18 cellular contexts compared by ENCODE assay signal in the genomic region with DNA sequence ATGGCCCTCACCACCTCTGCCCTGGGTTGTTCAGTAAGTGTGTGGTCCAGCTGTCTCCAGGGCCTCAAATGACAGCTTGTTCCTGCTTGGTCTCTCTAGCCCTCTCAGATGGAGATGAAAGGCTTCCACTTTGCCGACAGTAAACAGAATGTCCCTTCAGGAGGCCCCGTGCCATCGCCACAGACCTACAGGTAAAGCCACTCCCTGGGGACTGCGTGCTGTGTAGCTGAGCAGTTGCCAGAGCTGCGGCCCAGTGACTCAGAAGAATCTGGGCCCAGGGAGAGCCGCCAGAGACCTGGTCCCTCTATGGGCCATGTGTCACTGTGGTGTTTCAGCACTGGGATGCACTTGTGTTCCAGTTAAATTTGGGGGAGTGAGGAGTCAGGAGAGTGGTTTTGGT. TPM values are rescaled to one million over a fixed set of nuclear protein-coding genes. Genes with fewer than 3 reads are reported as not detected.
DNase-seq lines count a peak whose midpoint lies in the region; ATAC-seq, FAIRE-seq and TF ChIP-seq lines count a peak whose summit lies in the region.
"Had no signal": no experiment of that assay in that cellular context is flagged by ENCODE, and none has a peak within 500 bp of the region (broad histone marks: within the 10 kb centered on the region; RNA-seq: fewer than 3 reads in every experiment).

No MANE protein-coding gene starts in this region.

- POLR2A ChIA-PET in HepG2 (lab: Yijun Ruan, JAX): no interaction called here
- POLR2A ChIA-PET in activated CD8-positive, alpha-beta T cell treated with anti-CD3 and anti-CD28 coated beads, Interleukin-2, amount 10 ng/mL, durations not matched to agents 7 days and 5 days (lab: Charles Lee): no interaction called here

- peak overlapping the region; percentile 57 for H3K27ac Mint-ChIP-seq in activated CD8-positive, alpha-beta T cell treated with anti-CD3 and anti-CD28 coated beads, Interleukin-2, amount 10 ng/mL, durations not matched to agents 7 days and 5 days
- peak overlapping the region; percentile 74 for H3K27ac Mint-ChIP-seq in stimulated activated naive B cell treated with anti-CD40 and anti-IgM and Interleukin-4, amounts not matched to agents 10 μg/mL and 1 μg/mL and 100 μg/mL, for 72 hours

- H3K9me3 Mint-ChIP-seq in activated CD8-positive, alpha-beta T cell treated with anti-CD3 and anti-CD28 coated beads, Interleukin-2, amount 10 ng/mL, durations not matched to agents 7 days and 5 days (ENCODE audit: insufficient read depth): no peaks in the 10 kb centered on the region
- H3K9me3 Mint-ChIP-seq in stimulated activated naive B cell treated with anti-CD40 and anti-IgM and Interleukin-4, amounts not matched to agents 10 μg/mL and 1 μg/mL and 100 μg/mL, for 72 hours: no peaks in the 10 kb centered on the region

- TF ChIP-seq EP300 in HepG2 (IDR thresholded peaks at IDR 0.05; ENCODE audit: low read depth in 2 of 2, low read length in 2 of 2): no peak
- TF ChIP-seq EP300 in HepG2 (CRISPR knock-in tag; IDR thresholded peaks at IDR 0.05; ENCODE audit: borderline replicate concordance): no peak
- no peak for TF ChIP-seq EP300 in esophagus muscularis mucosa (IDR thresholded peaks at IDR 0.05)

- 0 out of 2 replicates have a peak, but pooled peaks cover 3% of the 10 kb centered on the region for H4K20me1 ChIP-seq in HepG2 (ENCODE audit: insufficient read depth, low read length)

- ATAC-seq in HepG2 (no peak), right lobe of liver (no peak)
- no peak for ATAC-seq in activated CD8-positive, alpha-beta T cell treated with anti-CD3 and anti-CD28 coated beads, Interleukin-2, amount 10 ng/mL, durations not matched to agents 7 days and 5 days
- no peak for ATAC-seq in stimulated activated naive B cell treated with anti-CD40 and anti-IgM and Interleukin-4, amounts not matched to agents 10 μg/mL and 1 μg/mL and 100 μg/mL, for 72 hours (replicated peaks)

- peaks cover 86% of the 10 kb centered on the region for H3K36me3 Mint-ChIP-seq in activated CD8-positive, alpha-beta T cell treated with anti-CD3 and anti-CD28 coated beads, Interleukin-2, amount 10 ng/mL, durations not matched to agents 7 days and 5 days (ENCODE audit: low read depth)
- peaks cover 62 to 77% of the 10 kb centered on the region in 2 donors for H3K36me3 Mint-ChIP-seq in stimulated activated naive B cell treated with anti-CD40 and anti-IgM and Interleukin-4, amounts not matched to agents 10 μg/mL and 1 μg/mL and 100 μg/mL, for 72 hours

- intact Hi-C loops in HepG2 (cut with micrococcal nuclease; ENCODE audit: unreplicated experiment): no loop called here
- intact Hi-C loops in right lobe of liver (cut with DNase I): no loop called here
- intact Hi-C loops in esophagus muscularis mucosa (cut with DNase I): no loop called here

- no peaks in the 10 kb centered on the region for H3K79me2 ChIP-seq in HepG2 (ENCODE audit: insufficient read depth, low read length)

- WGBS in HepG2 (ENCODE audit: low lambda C conversion rate): 100% methylated on average over 1 of the region's 6 CpGs
- WGBS in right lobe of liver (ENCODE audit: insufficient coverage, low coverage, low lambda C conversion rate, missing lambda C conversion rate): 95% methylated on average over 3 of the region's 6 CpGs
- WGBS in esophagus muscularis mucosa: no CpG with 5 or more reads among the region's 6 CpGs

- no peak overlapping the region for H2AFZ ChIP-seq in HepG2 (ENCODE audit: low read length)

- no peak for DNase-seq in HepG2 (ENCODE audit: low spot score)
- no peak for DNase-seq in right lobe of liver
- no peak for DNase-seq in activated CD8-positive, alpha-beta T cell treated with anti-CD3 and anti-CD28 coated beads, Interleukin-2, amount 10 ng/mL, durations not matched to agents 7 days and 5 days
- peak; percentile 31 for DNase-seq in myocyte (ENCODE audit: low read depth)
- no peak for DNase-seq in stimulated activated naive B cell treated with anti-CD40 and anti-IgM and Interleukin-4, amounts not matched to agents 10 μg/mL and 1 μg/mL and 100 μg/mL, for 72 hours
- no peak for DNase-seq in activated CD4-positive, alpha-beta T cell treated with anti-CD3 and anti-CD28 coated beads for 48 hours
- DNase-seq in esophagus muscularis mucosa (ENCODE audit: extremely low spot score): no peak
- DNase-seq in GM13976 (ENCODE audit: low spot score): no peak
- DNase-seq: IMR-90, MV-4-11, NCI-H1417 treated with DMSO at 0.1 percent for 48 hours, NCI-H2029, NCI-H2171 treated with DMSO at 0.1 percent for 48 hours, NCI-H82 had no signal

- in situ Hi-C loops in HepG2 (cut with HindIII; ENCODE audit: extremely low pct_ligation_motif_present, low pct_unique_long_range_greater_than_20kb): no loop called here
- in situ Hi-C loops in GM13976 (cut with MboI; ENCODE audit: low sequenced_read_pairs, unreplicated experiment): no loop called here

- no TSS peak for BruUV-seq in HepG2 (replicated peaks; lab: Mats Ljungman, UMichigan)

- H3K4me3 ChIP-seq in HepG2 (replicated peaks in 1 of 3; ENCODE audit: insufficient read depth in 1 of 3, low read depth in 2 of 3, low read length in 3 of 3) (no peak overlapping the region), right lobe of liver (no peak overlapping the region), esophagus muscularis mucosa (no peak overlapping the region)
- H3K4me3 ChIP-seq: HAP-1 had no signal

- no peaks in the 10 kb centered on the region for H3K27me3 Mint-ChIP-seq in activated CD8-positive, alpha-beta T cell treated with anti-CD3 and anti-CD28 coated beads, Interleukin-2, amount 10 ng/mL, durations not matched to agents 7 days and 5 days (ENCODE audit: low read depth)
- no peaks in the 10 kb centered on the region for H3K27me3 Mint-ChIP-seq in stimulated activated naive B cell treated with anti-CD40 and anti-IgM and Interleukin-4, amounts not matched to agents 10 μg/mL and 1 μg/mL and 100 μg/mL, for 72 hours

- no peak overlapping the region for H3K4me2 ChIP-seq in HepG2 (ENCODE audit: low read depth, low read length)

- H3K9ac ChIP-seq in HepG2 (ENCODE audit: insufficient read depth, low read depth, low read length): no peak overlapping the region

- no peak for TF ChIP-seq CTCF in HepG2 (CRISPR knock-in tag; IDR thresholded peaks at IDR 0.05)
- no peak for TF ChIP-seq CTCF in right lobe of liver (IDR thresholded peaks at IDR 0.05)
- TF ChIP-seq CTCF in esophagus muscularis mucosa (IDR thresholded peaks at IDR 0.05): no peak
- TF ChIP-seq CTCF in GM13976 (IDR thresholded peaks at IDR 0.05; ENCODE audit: borderline replicate concordance, control extremely low read depth, extremely low read depth, insufficient read depth, missing control alignments): no peak

- TF ChIP-seq POLR2A in HepG2 (IDR thresholded peaks at IDR 0.05; ENCODE audit: insufficient read depth in 1 of 2, low read depth in 2 of 2, low read length in 2 of 2) (no peak), right lobe of liver (IDR thresholded peaks at IDR 0.05) (no peak), esophagus muscularis mucosa (IDR thresholded peaks at IDR 0.05; ENCODE audit: low read depth) (no peak)

- no peaks in the 10 kb centered on the region for H3K4me1 ChIP-seq in HepG2 (ENCODE audit: insufficient read depth, low read length)
- H3K4me1 ChIP-seq in right lobe of liver: no peaks in the 10 kb centered on the region
- H3K4me1 ChIP-seq in esophagus muscularis mucosa: peaks cover 0 to 8% (median 4%) of the 10 kb centered on the region in 4 donors
- H3K4me1 ChIP-seq: HAP-1 had no signal

- no peak for TF ChIP-seq RAD21 in HepG2 (CRISPR knock-in tag; IDR thresholded peaks at IDR 0.05)

- H3K36me3 ChIP-seq in HepG2 (replicated peaks in 1 of 2; ENCODE audit: control insufficient read depth in 1 of 2, insufficient read depth in 2 of 2, low read length in 2 of 2) (peaks cover 69 to 97% of the 10 kb centered on the region in 2 experiments), right lobe of liver (peaks cover 4 to 98% (median 67%) of the 10 kb centered on the region in 4 donors), esophagus muscularis mucosa (peaks cover 88 to 100% (median 100%) of the 10 kb centered on the region in 4 donors)

- H3K27ac ChIP-seq in HepG2 (ENCODE audit: extremely low read length, insufficient read depth, low read length) (no peak overlapping the region), right lobe of liver (no peak overlapping the region), esophagus muscularis mucosa (replicated peaks in 1 of 4) (no peak overlapping the region)

- no peaks in the 10 kb centered on the region for H3K27me3 ChIP-seq in HepG2 (ENCODE audit: control insufficient read depth in 1 of 2, insufficient read depth in 2 of 2, low read length in 2 of 2)
- no peaks in the 10 kb centered on the region for H3K27me3 ChIP-seq in right lobe of liver
- no peaks in the 10 kb centered on the region for H3K27me3 ChIP-seq in esophagus muscularis mucosa

- CTCF ChIA-PET in HepG2 (lab: Yijun Ruan, JAX; ENCODE audit: low intra/inter-chr PET ratio, low total read pairs): no interaction called here
- CTCF ChIA-PET in activated CD8-positive, alpha-beta T cell treated with anti-CD3 and anti-CD28 coated beads, Interleukin-2, amount 10 ng/mL, durations not matched to agents 7 days and 5 days (lab: Charles Lee): no interaction called here

- H3K4me3 Mint-ChIP-seq in activated CD8-positive, alpha-beta T cell treated with anti-CD3 and anti-CD28 coated beads, Interleukin-2, amount 10 ng/mL, durations not matched to agents 7 days and 5 days: no peak overlapping the region
- no peak overlapping the region for H3K4me3 Mint-ChIP-seq in stimulated activated naive B cell treated with anti-CD40 and anti-IgM and Interleukin-4, amounts not matched to agents 10 μg/mL and 1 μg/mL and 100 μg/mL, for 72 hours

- no peak for FAIRE-seq in HepG2 (lab: Jason Lieb, UNC)

- H3K9me3 ChIP-seq in HepG2 (ENCODE audit: low read length) (no peaks in the 10 kb centered on the region), right lobe of liver (no peaks in the 10 kb centered on the region), esophagus muscularis mucosa (no peaks in the 10 kb centered on the region)
- H3K9me3 ChIP-seq: HAP-1 had no signal

- no peaks in the 10 kb centered on the region for H3K4me1 Mint-ChIP-seq in activated CD8-positive, alpha-beta T cell treated with anti-CD3 and anti-CD28 coated beads, Interleukin-2, amount 10 ng/mL, durations not matched to agents 7 days and 5 days (ENCODE audit: low read depth)
- H3K4me1 Mint-ChIP-seq in stimulated activated naive B cell treated with anti-CD40 and anti-IgM and Interleukin-4, amounts not matched to agents 10 μg/mL and 1 μg/mL and 100 μg/mL, for 72 hours: peaks cover 3 to 6% of the 10 kb centered on the region in 2 donors

RNA-seq across cellular contexts. Expression of gene POMT1, which starts 10.6 kb away (rescaled TPM):
- total RNA-seq in HepG2 (2016; rRNA removed; fragmentation: Illumina TruSeq; extraction: Trizol): 6.3 and 21.6 TPM in 2 replicates
- 5.0 and 6.5 TPM in 2 replicates for total RNA-seq in HepG2 (2016; cell fraction: cytosol; rRNA removed; fragmentation: Illumina TruSeq; extraction: Trizol; ENCODE audit: low read depth)
- total RNA-seq in HepG2 (2016; cell fraction: insoluble cytoplasmic fraction; rRNA removed; fragmentation: Illumina TruSeq; extraction: Trizol): 5.8 and 22.8 TPM in 2 replicates
- 5.6 and 5.9 TPM in 2 replicates for total RNA-seq in HepG2 (2016; cell fraction: membrane; rRNA removed; fragmentation: Illumina TruSeq; extraction: Trizol)
- 28.2 and 33.1 TPM in 2 replicates for total RNA-seq in HepG2 (2016; cell fraction: nucleus; rRNA removed; fragmentation: Illumina TruSeq; extraction: Trizol)
- 22.7 and 27.1 TPM in 2 replicates for polyA plus RNA-seq in HepG2 (2011; rRNA removed)
- polyA plus RNA-seq in HepG2 (2011; cell fraction: cytosol; rRNA removed): 9.8 and 11.4 TPM in 2 replicates
- polyA plus RNA-seq in HepG2 (2011; cell fraction: nucleus; rRNA removed): 211 and 287 TPM in 2 replicates
- polyA plus RNA-seq in HepG2 (2012): 17.9 and 24.4 TPM in 2 replicates
- 1.9 and 2.4 TPM in 2 replicates for polyA plus RNA-seq in HepG2 (2016; cell fraction: cytosol; fragmentation: Illumina TruSeq; extraction: Trizol; ENCODE audit: low read depth)
- 5.5 and 6.3 TPM in 2 replicates for polyA plus RNA-seq in HepG2 (2016; cell fraction: insoluble cytoplasmic fraction; fragmentation: Illumina TruSeq; extraction: Trizol; ENCODE audit: low read depth)
- 2.9 and 3.8 TPM in 2 replicates for polyA plus RNA-seq in HepG2 (2016; cell fraction: membrane; fragmentation: Illumina TruSeq; extraction: Trizol; ENCODE audit: low read depth)
- polyA plus RNA-seq in HepG2 (2016; cell fraction: nucleus; fragmentation: Illumina TruSeq; extraction: Trizol; ENCODE audit: insufficient read depth, low read depth): 70.0 and 76.8 TPM in 2 replicates
- polyA minus RNA-seq in HepG2 (2011; rRNA and poly(A)+ RNA removed; ENCODE audit: low replicate concordance): 18.6 and 32.0 TPM in 2 replicates
- 4.6 and 4.7 TPM in 2 replicates for polyA minus RNA-seq in HepG2 (2011; cell fraction: cytosol; rRNA and poly(A)+ RNA removed)
- 15.3 and 23.9 TPM in 2 replicates for polyA minus RNA-seq in HepG2 (2011; cell fraction: nucleus; rRNA and poly(A)+ RNA removed)
- 10 to 100 TPM; 14.3 to 17.7 (median 15.7) TPM for total RNA-seq in right lobe of liver
- 10 to 100 TPM; 34.4 to 39.2 TPM for total RNA-seq in activated CD8-positive, alpha-beta T cell treated with anti-CD3 and anti-CD28 coated beads, Interleukin-2, amount 10 ng/mL, durations not matched to agents 7 days and 5 days
- 39.0 and 47.5 TPM in 2 replicates for total RNA-seq in myocyte
- 38.6 TPM for polyA plus RNA-seq in myocyte (2012)
- 10 to 100 TPM; 22.6 to 39.2 (median 25.0) TPM for total RNA-seq in esophagus muscularis mucosa

RNA-seq across cellular contexts. Expression of gene UCK1, which starts 39.0 kb away (rescaled TPM):
- total RNA-seq in HepG2 (2016; rRNA removed; fragmentation: Illumina TruSeq; extraction: Trizol): 24.1 and 25.3 TPM in 2 replicates
- 15.3 and 19.7 TPM in 2 replicates for total RNA-seq in HepG2 (2016; cell fraction: cytosol; rRNA removed; fragmentation: Illumina TruSeq; extraction: Trizol; ENCODE audit: low read depth)
- total RNA-seq in HepG2 (2016; cell fraction: insoluble cytoplasmic fraction; rRNA removed; fragmentation: Illumina TruSeq; extraction: Trizol): 23.3 and 24.1 TPM in 2 replicates
- 33.2 and 36.4 TPM in 2 replicates for total RNA-seq in HepG2 (2016; cell fraction: membrane; rRNA removed; fragmentation: Illumina TruSeq; extraction: Trizol)
- 15.4 and 16.5 TPM in 2 replicates for total RNA-seq in HepG2 (2016; cell fraction: nucleus; rRNA removed; fragmentation: Illumina TruSeq; extraction: Trizol)
- 11.0 and 15.3 TPM in 2 replicates for polyA plus RNA-seq in HepG2 (2011; rRNA removed)
- 14.5 and 15.9 TPM in 2 replicates for polyA plus RNA-seq in HepG2 (2011; cell fraction: cytosol; rRNA removed)
- 23.4 and 24.9 TPM in 2 replicates for polyA plus RNA-seq in HepG2 (2011; cell fraction: nucleus; rRNA removed)
- 12.9 and 14.6 TPM in 2 replicates for polyA plus RNA-seq in HepG2 (2012)
- 19.2 and 25.0 TPM in 2 replicates for polyA plus RNA-seq in HepG2 (2016; cell fraction: cytosol; fragmentation: Illumina TruSeq; extraction: Trizol; ENCODE audit: low read depth)
- 27.5 and 27.7 TPM in 2 replicates for polyA plus RNA-seq in HepG2 (2016; cell fraction: insoluble cytoplasmic fraction; fragmentation: Illumina TruSeq; extraction: Trizol; ENCODE audit: low read depth)
- polyA plus RNA-seq in HepG2 (2016; cell fraction: membrane; fragmentation: Illumina TruSeq; extraction: Trizol; ENCODE audit: low read depth): 32.5 and 35.5 TPM in 2 replicates
- 32.5 and 35.4 TPM in 2 replicates for polyA plus RNA-seq in HepG2 (2016; cell fraction: nucleus; fragmentation: Illumina TruSeq; extraction: Trizol; ENCODE audit: insufficient read depth, low read depth)
- polyA minus RNA-seq in HepG2 (2011; rRNA and poly(A)+ RNA removed; ENCODE audit: low replicate concordance): 11.4 and 48.7 TPM in 2 replicates
- 6.5 and 6.8 TPM in 2 replicates for polyA minus RNA-seq in HepG2 (2011; cell fraction: cytosol; rRNA and poly(A)+ RNA removed)
- 8.3 and 8.5 TPM in 2 replicates for polyA minus RNA-seq in HepG2 (2011; cell fraction: nucleus; rRNA and poly(A)+ RNA removed)
- total RNA-seq in right lobe of liver: 10 to 100 TPM; 18.4 to 32.1 (median 27.8) TPM
- total RNA-seq in activated CD8-positive, alpha-beta T cell treated with anti-CD3 and anti-CD28 coated beads, Interleukin-2, amount 10 ng/mL, durations not matched to agents 7 days and 5 days: 10 to 100 TPM; 35.8 to 36.6 TPM
- 25.9 and 26.5 TPM in 2 replicates for total RNA-seq in myocyte
- 40.6 TPM for polyA plus RNA-seq in myocyte (2012)
- 10 to 100 TPM; 47.3 to 63.9 (median 54.0) TPM for total RNA-seq in esophagus muscularis mucosa

RNA-seq across cellular contexts. Expression of gene PRRT1B, which starts 53.3 kb away (rescaled TPM):
- not detected in 2 replicates for total RNA-seq in HepG2 (2016; rRNA removed; fragmentation: Illumina TruSeq; extraction: Trizol)
- not detected in 2 replicates for total RNA-seq in HepG2 (2016; cell fraction: cytosol; rRNA removed; fragmentation: Illumina TruSeq; extraction: Trizol; ENCODE audit: low read depth)
- total RNA-seq in HepG2 (2016; cell fraction: insoluble cytoplasmic fraction; rRNA removed; fragmentation: Illumina TruSeq; extraction: Trizol): not detected in 2 replicates
- not detected in 2 replicates for total RNA-seq in HepG2 (2016; cell fraction: membrane; rRNA removed; fragmentation: Illumina TruSeq; extraction: Trizol)
- total RNA-seq in HepG2 (2016; cell fraction: nucleus; rRNA removed; fragmentation: Illumina TruSeq; extraction: Trizol): not detected in 2 replicates
- not detected in 2 replicates for polyA plus RNA-seq in HepG2 (2011; rRNA removed)
- not detected in 2 replicates for polyA plus RNA-seq in HepG2 (2011; cell fraction: cytosol; rRNA removed)
- polyA plus RNA-seq in HepG2 (2011; cell fraction: nucleus; rRNA removed): not detected in 2 replicates
- polyA plus RNA-seq in HepG2 (2012): not detected in 2 replicates
- not detected in 2 replicates for polyA plus RNA-seq in HepG2 (2016; cell fraction: cytosol; fragmentation: Illumina TruSeq; extraction: Trizol; ENCODE audit: low read depth)
- not detected in 2 replicates for polyA plus RNA-seq in HepG2 (2016; cell fraction: insoluble cytoplasmic fraction; fragmentation: Illumina TruSeq; extraction: Trizol; ENCODE audit: low read depth)
- polyA plus RNA-seq in HepG2 (2016; cell fraction: membrane; fragmentation: Illumina TruSeq; extraction: Trizol; ENCODE audit: low read depth): not detected in 2 replicates
- polyA plus RNA-seq in HepG2 (2016; cell fraction: nucleus; fragmentation: Illumina TruSeq; extraction: Trizol; ENCODE audit: insufficient read depth, low read depth): not detected in 2 replicates
- polyA minus RNA-seq in HepG2 (2011; rRNA and poly(A)+ RNA removed; ENCODE audit: low replicate concordance): not detected in 2 replicates
- not detected in 2 replicates for polyA minus RNA-seq in HepG2 (2011; cell fraction: cytosol; rRNA and poly(A)+ RNA removed)
- polyA minus RNA-seq in HepG2 (2011; cell fraction: nucleus; rRNA and poly(A)+ RNA removed): not detected in 2 replicates
- 1 to 10 TPM in 4 of 6 experiments, under 1 TPM in 2; 0.25 to 7.3 (median 2.4) TPM for total RNA-seq in right lobe of liver
- not detected for total RNA-seq in activated CD8-positive, alpha-beta T cell treated with anti-CD3 and anti-CD28 coated beads, Interleukin-2, amount 10 ng/mL, durations not matched to agents 7 days and 5 days
- total RNA-seq in myocyte: not detected in 2 replicates
- 0.16 TPM for polyA plus RNA-seq in myocyte (2012)
- total RNA-seq in esophagus muscularis mucosa: under 1 TPM in 1 of 4 donors, not detected in 3; 0.19 TPM
- total RNA-seq: IMR-90, NCI-H460 had no signal
- polyA plus RNA-seq: AG04450, BJ, IMR-90 had no signal
